Comparison of ENCODE assay signal across 1 cellular context in genomic region chr10:97338041-97338440, GRCh38.
TF ChIP-seq lines count a peak whose summit lies in the region.

No MANE protein-coding gene starts in this region.

TF ChIP-seq in neural cell, 6 proteins besides CTCF, POLR2A, EP300 and RAD21 (continued from another document):
- TF ChIP-seq, protein P1, sequence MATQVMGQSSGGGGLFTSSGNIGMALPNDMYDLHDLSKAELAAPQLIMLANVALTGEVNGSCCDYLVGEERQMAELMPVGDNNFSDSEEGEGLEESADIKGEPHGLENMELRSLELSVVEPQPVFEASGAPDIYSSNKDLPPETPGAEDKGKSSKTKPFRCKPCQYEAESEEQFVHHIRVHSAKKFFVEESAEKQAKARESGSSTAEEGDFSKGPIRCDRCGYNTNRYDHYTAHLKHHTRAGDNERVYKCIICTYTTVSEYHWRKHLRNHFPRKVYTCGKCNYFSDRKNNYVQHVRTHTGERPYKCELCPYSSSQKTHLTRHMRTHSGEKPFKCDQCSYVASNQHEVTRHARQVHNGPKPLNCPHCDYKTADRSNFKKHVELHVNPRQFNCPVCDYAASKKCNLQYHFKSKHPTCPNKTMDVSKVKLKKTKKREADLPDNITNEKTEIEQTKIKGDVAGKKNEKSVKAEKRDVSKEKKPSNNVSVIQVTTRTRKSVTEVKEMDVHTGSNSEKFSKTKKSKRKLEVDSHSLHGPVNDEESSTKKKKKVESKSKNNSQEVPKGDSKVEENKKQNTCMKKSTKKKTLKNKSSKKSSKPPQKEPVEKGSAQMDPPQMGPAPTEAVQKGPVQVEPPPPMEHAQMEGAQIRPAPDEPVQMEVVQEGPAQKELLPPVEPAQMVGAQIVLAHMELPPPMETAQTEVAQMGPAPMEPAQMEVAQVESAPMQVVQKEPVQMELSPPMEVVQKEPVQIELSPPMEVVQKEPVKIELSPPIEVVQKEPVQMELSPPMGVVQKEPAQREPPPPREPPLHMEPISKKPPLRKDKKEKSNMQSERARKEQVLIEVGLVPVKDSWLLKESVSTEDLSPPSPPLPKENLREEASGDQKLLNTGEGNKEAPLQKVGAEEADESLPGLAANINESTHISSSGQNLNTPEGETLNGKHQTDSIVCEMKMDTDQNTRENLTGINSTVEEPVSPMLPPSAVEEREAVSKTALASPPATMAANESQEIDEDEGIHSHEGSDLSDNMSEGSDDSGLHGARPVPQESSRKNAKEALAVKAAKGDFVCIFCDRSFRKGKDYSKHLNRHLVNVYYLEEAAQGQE (IDR thresholded peaks at IDR 0.05; ENCODE audit: borderline replicate concordance) = no peak
